12 cellular contexts compared by ENCODE assay signal in the genomic region with DNA sequence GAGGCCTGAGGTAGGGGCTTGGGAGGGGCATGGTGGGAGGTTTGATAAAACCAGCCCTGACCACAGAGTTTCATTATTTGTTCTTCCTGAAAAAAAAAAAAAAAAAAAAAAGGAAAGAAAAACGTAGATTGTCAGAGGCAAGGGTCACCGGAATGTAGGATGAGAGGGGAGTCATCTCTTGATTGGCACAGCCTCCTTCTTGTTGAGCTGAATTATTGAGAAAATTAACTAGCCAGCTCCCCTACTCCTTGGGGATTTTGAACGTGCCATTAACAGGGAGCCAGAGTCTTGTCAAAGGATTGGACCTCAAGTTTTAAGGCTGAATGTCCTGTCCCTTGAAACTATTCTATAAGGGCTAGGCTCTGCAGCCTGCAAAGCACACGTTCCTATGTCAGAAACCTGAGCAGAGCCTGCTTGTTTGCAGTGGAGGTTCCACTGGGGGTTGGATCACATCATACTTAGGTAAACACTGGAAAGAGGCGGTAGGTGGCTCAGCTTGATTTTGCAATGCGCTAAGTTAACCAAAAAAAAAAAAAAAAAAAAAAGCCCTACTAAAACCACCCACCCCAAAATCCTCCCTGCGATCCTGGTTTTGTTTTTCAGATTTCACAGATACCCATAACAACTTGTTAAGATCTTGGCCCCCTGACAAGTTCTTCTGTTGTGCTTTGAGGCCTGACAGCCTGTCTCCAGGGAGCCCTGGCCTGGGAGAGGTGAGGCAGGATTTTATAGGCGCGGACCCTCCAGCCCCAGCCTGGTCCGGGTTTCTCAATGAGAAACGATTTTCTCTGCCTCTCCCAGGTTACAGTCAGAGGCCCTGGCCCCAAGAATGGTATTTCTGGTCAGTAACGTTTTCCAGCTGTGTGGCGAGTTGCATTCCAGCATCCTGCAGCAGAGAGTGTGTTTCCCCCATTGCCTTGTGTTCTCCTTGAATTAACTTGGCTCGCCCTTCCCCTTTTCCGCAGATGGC. TPM values are rescaled to one million over a fixed set of nuclear protein-coding genes. Genes with fewer than 3 reads are reported as not detected.
DNase-seq lines count a peak whose midpoint lies in the region; TF ChIP-seq lines count a peak whose summit lies in the region.
"Had no signal": no experiment of that assay in that cellular context is flagged by ENCODE, and none has a peak within 500 bp of the region (broad histone marks: within the 10 kb centered on the region; RNA-seq: fewer than 3 reads in every experiment).

No MANE protein-coding gene starts in this region.

- DNase-seq in AG04449 (ENCODE audit: low read depth, low spot score) (no peak), DMS79 treated with DMSO at 0.1 percent for 48 hours (lab: John Stamatoyannopoulos, UW) (peak; percentile 80), NCI-H748 (lab: John Stamatoyannopoulos, UW; ENCODE audit: unreplicated experiment) (peak; percentile 55), left kidney (ENCODE audit: low read depth, low spot score) (peak; percentile 35), NCI-H187 (lab: John Stamatoyannopoulos, UW) (no peak), HPDE6-E6E7 (ENCODE audit: extremely low spot score) (no peak), G401 (ENCODE audit: low spot score) (no peak)
- no peak for DNase-seq in stimulated activated CD4-positive, alpha-beta T cell treated with anti-CD3 and anti-CD28 coated beads, Interleukin-2, amount 100 ng/mL, for 48 hours
- DNase-seq: activated effector memory CD4-positive, alpha-beta T cell treated with Interleukin-2 at 50 U/mL for 16 hours; central memory CD4-positive, alpha-beta T cell; kidney glomerular epithelial cell; stimulated activated CD4-positive, alpha-beta T cell treated with anti-CD3 and anti-CD28 coated beads, Interleukin-4, amount 100 ng/mL, for 1 hour had no signal

- CTCF ChIA-PET in AG04449 (lab: Yijun Ruan, JAX), result interaction anchor here (0.7 to 16.6 kb wide), 5 partner anchors 9 to 347 kb away, joined by 3 to 576 read pairs (median 3); no protein-coding TSS in a partner anchor

- in situ Hi-C loops in G401 (cut with HindIII; ENCODE audit: low sequenced_read_pairs), result no loop called here

- POLR2A ChIA-PET in AG04449 (lab: Yijun Ruan, JAX), result interaction anchor here (0.6 kb wide), 1 partner anchor 271 kb away, joined by 5 read pairs; no protein-coding TSS in a partner anchor

- H3K4me3 ChIP-seq in AG04449 (ENCODE audit: low read depth, low read length), result peak overlapping the region; percentile 54

- TF ChIP-seq CTCF in AG04449 (IDR thresholded peaks at IDR 0.05; ENCODE audit: insufficient read depth, low read length, missing control alignments), result no peak

RNA-seq across cellular contexts. Expression of gene INHBB, which starts 2.5 kb away (rescaled TPM):
- total RNA-seq in G401 (2014; rRNA removed; shearing (Covaris generic)), result not detected in 2 replicates

Comparison
In these comparisons a context has a peak if more than half of its experiments do, and no peak if none do; other contexts are left out.
1. DNase-seq: peak in DMS79 treated with DMSO at 0.1 percent for 48 hours (single experiment), NCI-H748 (single experiment) and left kidney (single experiment); none in AG04449 (single experiment), stimulated activated CD4-positive, alpha-beta T cell treated with anti-CD3 and anti-CD28 coated beads, Interleukin-2, amount 100 ng/mL, for 48 hours (0 of 2), NCI-H187 (0 of 2), HPDE6-E6E7 (single experiment) and G401 (single experiment).